In the genomic region with DNA sequence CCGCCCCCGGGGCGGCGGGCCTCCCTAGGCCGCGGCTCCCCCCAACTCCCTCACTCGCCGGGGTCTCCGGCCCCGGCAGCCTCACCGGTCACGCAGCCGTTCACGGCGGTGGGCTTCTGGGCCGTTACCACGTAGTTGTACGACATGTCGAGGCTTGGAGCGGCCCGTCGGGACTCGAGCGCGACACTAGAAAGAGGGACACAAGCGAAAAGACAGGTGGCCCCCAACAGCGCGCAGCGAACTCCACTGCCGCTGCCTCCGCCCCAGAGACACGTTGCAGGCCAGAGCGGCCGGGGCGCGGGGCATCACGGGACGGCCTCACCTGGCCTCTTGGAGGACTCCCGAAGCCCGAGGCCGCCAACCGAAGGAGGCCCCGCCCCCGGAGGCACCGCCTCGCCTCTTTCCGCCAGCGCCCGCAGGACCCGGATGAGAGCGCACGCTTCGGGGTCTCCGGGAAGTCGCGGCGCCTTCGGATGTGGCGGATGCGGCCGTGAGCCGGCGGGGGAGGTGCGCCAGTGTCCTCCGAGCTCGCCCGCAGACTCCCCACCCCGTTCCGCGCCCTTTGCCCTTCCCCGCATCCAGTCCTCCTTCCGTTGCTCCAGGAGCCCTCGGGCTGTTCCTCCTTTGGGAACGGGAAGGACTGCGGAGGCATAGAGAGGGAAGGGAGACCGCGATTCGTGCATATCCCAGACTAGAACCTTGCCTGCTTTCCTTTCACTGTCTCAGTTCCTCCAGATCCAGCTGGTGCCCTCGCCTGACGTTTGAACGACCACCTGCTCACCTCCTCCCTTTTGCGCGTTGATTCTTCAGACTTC, we compare ENCODE assay signal across 8 cellular contexts. TPM values are rescaled to one million over a fixed set of nuclear protein-coding genes. Genes with fewer than 3 reads are reported as not detected.
DNase-seq lines count a peak whose midpoint lies in the region; ATAC-seq and TF ChIP-seq lines count a peak whose summit lies in the region.

Gene DDB1 (minus strand): TSS at position 283 of the 815 bp plus-strand sequence. CDS start 137 bp downstream, at position 146.
A gene with protein sequence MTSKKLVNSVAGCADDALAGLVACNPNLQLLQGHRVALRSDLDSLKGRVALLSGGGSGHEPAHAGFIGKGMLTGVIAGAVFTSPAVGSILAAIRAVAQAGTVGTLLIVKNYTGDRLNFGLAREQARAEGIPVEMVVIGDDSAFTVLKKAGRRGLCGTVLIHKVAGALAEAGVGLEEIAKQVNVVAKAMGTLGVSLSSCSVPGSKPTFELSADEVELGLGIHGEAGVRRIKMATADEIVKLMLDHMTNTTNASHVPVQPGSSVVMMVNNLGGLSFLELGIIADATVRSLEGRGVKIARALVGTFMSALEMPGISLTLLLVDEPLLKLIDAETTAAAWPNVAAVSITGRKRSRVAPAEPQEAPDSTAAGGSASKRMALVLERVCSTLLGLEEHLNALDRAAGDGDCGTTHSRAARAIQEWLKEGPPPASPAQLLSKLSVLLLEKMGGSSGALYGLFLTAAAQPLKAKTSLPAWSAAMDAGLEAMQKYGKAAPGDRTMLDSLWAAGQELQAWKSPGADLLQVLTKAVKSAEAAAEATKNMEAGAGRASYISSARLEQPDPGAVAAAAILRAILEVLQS (plus strand): TSS at position 406 of the 815 bp plus-strand sequence. CDS start 1,501 bp downstream, outside the sequence.

- H3K27me3 ChIP-seq in adipocyte (replicated peaks; ENCODE audit: control insufficient read depth, insufficient read depth, low read length) (no peaks in the 10 kb centered on the region), cardiac muscle cell (no peaks in the 10 kb centered on the region), parathyroid adenoma (ENCODE audit: control insufficient read depth, insufficient read depth, low read length) (no peaks in the 10 kb centered on the region), tibial artery (no peaks in the 10 kb centered on the region)

- no peaks in the 10 kb centered on the region for H3K9me3 ChIP-seq in adipocyte (ENCODE audit: control insufficient read depth, low read length)
- no peaks in the 10 kb centered on the region for H3K9me3 ChIP-seq in cardiac muscle cell (ENCODE audit: low read depth)
- H3K9me3 ChIP-seq in parathyroid adenoma (ENCODE audit: control insufficient read depth, low read length) = no peaks in the 10 kb centered on the region
- no peaks in the 10 kb centered on the region for H3K9me3 ChIP-seq in tibial artery

- intact Hi-C loops in tibial artery (cut with DNase I; ENCODE audit: low total_unique reads) = loop anchor here (1.0 kb wide), 1 partner anchor 52 kb away; no protein-coding TSS in a partner anchor

- H3K4me2 ChIP-seq in parathyroid adenoma (ENCODE audit: low read length) = peak within 1 kb of the TSS; percentile 67

- H3K4me3 ChIP-seq in GM12875 (ENCODE audit: low read depth, low read length) (peak within 1 kb of the TSS; percentile 87), adipocyte (ENCODE audit: low read length) (peak within 1 kb of the TSS; percentile 94), cardiac muscle cell (peak within 1 kb of the TSS; percentile 95), parathyroid adenoma (ENCODE audit: low read depth, low read length) (peak within 1 kb of the TSS; percentile 85), tibial artery (peak within 1 kb of the TSS; percentile 90 to 99)

- H3K36me3 ChIP-seq in adipocyte (ENCODE audit: control insufficient read depth, insufficient read depth, low read length, severe bottlenecking) (peaks cover 18% of the 10 kb centered on the region), cardiac muscle cell (peaks cover 12% of the 10 kb centered on the region), parathyroid adenoma (ENCODE audit: control insufficient read depth, insufficient read depth, low read length) (no peaks in the 10 kb centered on the region), tibial artery (peaks cover 7 to 19% (median 12%) of the 10 kb centered on the region in 3 donors)

- H2AFZ ChIP-seq in parathyroid adenoma = peak within 1 kb of the TSS; percentile 78

- H3K4me1 ChIP-seq in adipocyte (ENCODE audit: control insufficient read depth, insufficient read depth, low read length) = peaks cover 40% of the 10 kb centered on the region
- H3K4me1 ChIP-seq in cardiac muscle cell (ENCODE audit: low read depth) = peaks cover 13% of the 10 kb centered on the region
- peaks cover 9% of the 10 kb centered on the region for H3K4me1 ChIP-seq in parathyroid adenoma
- peaks cover 0 to 40% (median 22%) of the 10 kb centered on the region in 4 donors for H3K4me1 ChIP-seq in tibial artery

- DNase-seq in NCI-H1436 treated with DMSO at 0.1 percent for 48 hours (lab: John Stamatoyannopoulos, UW) (peak; percentile 40), T follicular helper cell (ENCODE audit: low read depth) (peak; percentile 94), adipocyte (ENCODE audit: low read depth) (peak; percentile 97), cardiac muscle cell (ENCODE audit: low read depth in 1 of 2, low spot score in 1 of 2) (peak; percentile 93 to 97), tibial artery (peak; percentile 92 to 98)

- H3K27ac ChIP-seq in cardiac muscle cell = peak within 1 kb of the TSS; percentile 95
- H3K27ac ChIP-seq in parathyroid adenoma = peak within 1 kb of the TSS; percentile 99
- peak within 1 kb of the TSS; percentile 92 to 93 for H3K27ac ChIP-seq in tibial artery

- TF ChIP-seq CTCF in GM12875 (IDR thresholded peaks at IDR 0.05; ENCODE audit: borderline replicate concordance, insufficient read depth, low read depth, low read length) (no peak), cardiac muscle cell (IDR thresholded peaks at IDR 0.05; ENCODE audit: low read depth, low read length) (no peak), parathyroid adenoma (IDR thresholded peaks at IDR 0.05) (no peak), tibial artery (IDR thresholded peaks at IDR 0.05) (no peak)

- peak within 1 kb of the TSS; percentile 98 for H3K9ac ChIP-seq in adipocyte (ENCODE audit: low read length)
- peak within 1 kb of the TSS; percentile 93 for H3K9ac ChIP-seq in parathyroid adenoma

- ATAC-seq in HG02840 (IDR thresholded peaks at IDR 0.05; ENCODE audit: low FRiP score, unreplicated experiment) = peak; percentile 78

- H3K79me2 ChIP-seq in parathyroid adenoma = peaks cover 17% of the 10 kb centered on the region

RNA-seq across cellular contexts. Expression of gene DDB1, which starts in this region (rescaled TPM):
- 321 and 393 TPM in 2 replicates for total RNA-seq in cardiac muscle cell
- polyA plus RNA-seq in cardiac muscle cell = 286 and 304 TPM in 2 replicates

RNA-seq across cellular contexts. Expression of the second gene that starts in this region (rescaled TPM):
- 50.9 and 58.1 TPM in 2 replicates for total RNA-seq in cardiac muscle cell
- polyA plus RNA-seq in cardiac muscle cell = 84.3 and 87.4 TPM in 2 replicates

Comparison
In these comparisons a context has a peak if more than half of its experiments do, and no peak if none do; other contexts are left out.
1. Peak in every context shown above with its lines: DNase-seq, ATAC-seq, H3K4me3 ChIP-seq and H3K27ac ChIP-seq.
2. DNase-seq: peak in every context shown above with its lines; median percentile 97 in adipocyte; 95 in cardiac muscle cell; 95 in tibial artery; 94 in T follicular helper cell; 40 in NCI-H1436 treated with DMSO at 0.1 percent for 48 hours.